Comparison of ENCODE assay signal across 8 cellular contexts in the genomic region with DNA sequence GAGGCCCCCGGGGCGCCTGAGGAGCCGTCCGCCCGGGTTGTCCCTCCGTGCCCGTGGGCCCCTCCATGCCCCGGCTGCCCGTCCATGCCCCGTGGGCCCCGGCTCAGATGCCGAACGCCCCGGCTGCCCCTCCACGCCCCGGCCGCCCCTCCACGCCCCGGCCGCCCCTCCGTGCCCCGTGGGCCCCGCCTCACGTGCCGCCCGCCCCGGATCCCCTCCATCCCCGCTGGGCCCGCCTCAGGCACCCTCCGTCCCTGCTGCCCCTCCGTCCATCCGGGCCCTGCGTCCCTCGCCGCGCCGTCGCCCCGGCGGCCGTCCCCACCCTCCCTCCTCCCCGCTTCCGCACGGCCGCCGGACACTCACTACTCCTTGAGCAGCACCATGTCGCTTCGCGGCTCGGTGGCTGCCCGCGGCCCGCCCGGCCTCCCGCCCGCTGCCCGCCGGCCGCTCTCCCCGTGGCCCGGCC. TPM values are rescaled to one million over a fixed set of nuclear protein-coding genes. Genes with fewer than 3 reads are reported as not detected.
A peak's percentile ranks its signal among the peaks of the same experiment; 100 is the strongest.
DNase-seq lines count a peak whose midpoint lies in the region; ATAC-seq and TF ChIP-seq lines count a peak whose summit lies in the region.

No MANE protein-coding gene starts in this region.

- no peaks in the 10 kb centered on the region for H3K27me3 Mint-ChIP-seq in T-cell

- H3K79me2 ChIP-seq in parathyroid adenoma: peaks cover 35% of the 10 kb centered on the region

- peak overlapping the region; percentile 30 for H3K27ac ChIP-seq in parathyroid adenoma

- H3K4me1 Mint-ChIP-seq in T-cell: peaks cover 42 to 50% (median 47%) of the 10 kb centered on the region in 3 donors

- H3K9me3 Mint-ChIP-seq in T-cell: no peaks in the 10 kb centered on the region

- H3K36me3 Mint-ChIP-seq in T-cell: peaks cover 3% of the 10 kb centered on the region

- POLR2A ChIA-PET in T-cell (lab: Charles Lee): no interaction called here

- H3K36me3 ChIP-seq in parathyroid adenoma (ENCODE audit: control insufficient read depth, insufficient read depth, low read length): no peaks in the 10 kb centered on the region

- H3K9me3 ChIP-seq in parathyroid adenoma (ENCODE audit: control insufficient read depth, low read length): no peaks in the 10 kb centered on the region

- in situ Hi-C loops in KBM-7 (cut with MboI; ENCODE audit: low pct_unique_long_range_greater_than_20kb, low sequenced_read_pairs): no loop called here

- H3K4me2 ChIP-seq in parathyroid adenoma (ENCODE audit: low read length): peak overlapping the region; percentile 88

- peak overlapping the region; percentile 48 for H2AFZ ChIP-seq in parathyroid adenoma

- peak; percentile 5 for ATAC-seq in Right ventricle myocardium inferior
- ATAC-seq in HG03025 (IDR thresholded peaks at IDR 0.05; ENCODE audit: low FRiP score, unreplicated experiment): peak; percentile 20
- ATAC-seq in T-cell (replicated peaks in 1 of 4): peak; percentile 30 to 41 (median 38)

- TF ChIP-seq CTCF in fibroblast of pulmonary artery (IDR thresholded peaks at IDR 0.05; ENCODE audit: low read length, missing control alignments) (no peak), parathyroid adenoma (IDR thresholded peaks at IDR 0.05) (no peak)

- no peaks in the 10 kb centered on the region for H3K27me3 ChIP-seq in parathyroid adenoma (ENCODE audit: control insufficient read depth, insufficient read depth, low read length)

- H3K4me3 Mint-ChIP-seq in T-cell: peak overlapping the region; percentile 65 to 81 (median 75)

- no peak overlapping the region for H3K9ac ChIP-seq in parathyroid adenoma

- CTCF ChIA-PET in T-cell (lab: Charles Lee): interaction anchor here in 1 of 2 donors (1.4 kb wide), 1 partner anchor 197 kb away, joined by 4 read pairs; no protein-coding TSS in a partner anchor

- H3K4me3 ChIP-seq in fibroblast of pulmonary artery (replicated peaks; ENCODE audit: low read depth, low read length): peak overlapping the region; percentile 69
- H3K4me3 ChIP-seq in parathyroid adenoma (ENCODE audit: low read depth, low read length): peak overlapping the region; percentile 68

- intact Hi-C loops in Right ventricle myocardium inferior (cut with DNase I): loop anchor here (10.0 kb wide), 1 partner anchor 483 kb away; the partner anchor contains the start of gene OVCA2
- intact Hi-C loops in cardiac septum (cut with DNase I): no loop called here

- H3K27ac Mint-ChIP-seq in T-cell: no peak overlapping the region

- DNase-seq in Right ventricle myocardium inferior (ENCODE audit: missing footprints) (no peak), cardiac septum (ENCODE audit: low spot score) (no peak), T-cell (peak in 1 of 34 experiments; percentile 15), fibroblast of pulmonary artery (ENCODE audit: low read depth) (no peak), NCI-H1930 (lab: John Stamatoyannopoulos, UW) (no peak), KBM-7 (no peak)

- peaks cover 3% of the 10 kb centered on the region for H3K4me1 ChIP-seq in parathyroid adenoma

RNA-seq across cellular contexts. Expression of gene PITPNA, which starts 0.4 kb away (rescaled TPM):
- total RNA-seq in Right ventricle myocardium inferior (52.9 TPM), cardiac septum (49.9 TPM), T-cell (10 to 100 TPM; 31.8 to 45.6 (median 43.7) TPM)

RNA-seq across cellular contexts. Expression of gene INPP5K, which starts 45.8 kb away (rescaled TPM):
- total RNA-seq in Right ventricle myocardium inferior (35.4 TPM), cardiac septum (34.2 TPM), T-cell (100 to 1,000 TPM in 2 of 5 donors, 10 to 100 TPM in 3; 91.1 to 184 (median 97.0) TPM)
